26 cellular contexts compared by ENCODE assay signal in the genomic region with DNA sequence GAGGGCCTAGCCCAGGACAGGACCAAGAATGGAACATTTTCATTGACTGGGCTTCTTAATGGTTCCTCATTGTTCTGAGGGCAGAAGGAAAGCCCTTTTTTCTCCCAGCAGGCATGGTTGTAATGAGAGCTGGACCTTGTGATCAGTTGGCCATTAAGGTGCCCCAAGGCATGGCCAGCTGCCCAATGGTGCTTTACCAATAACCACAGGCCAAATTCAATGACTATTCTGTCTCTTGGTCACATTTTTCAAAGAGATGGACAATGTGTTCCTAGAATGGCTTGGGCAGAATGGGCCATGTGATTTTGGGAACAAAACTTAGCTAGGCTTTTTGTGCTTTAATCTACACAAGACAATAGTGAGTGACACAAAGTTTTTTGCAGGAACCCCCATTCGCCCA. TPM values are rescaled to one million over a fixed set of nuclear protein-coding genes. Genes with fewer than 3 reads are reported as not detected.
DNase-seq lines count a peak whose midpoint lies in the region; TF ChIP-seq lines count a peak whose summit lies in the region.
"Had no signal": no experiment of that assay in that cellular context is flagged by ENCODE, and none has a peak within 500 bp of the region (broad histone marks: within the 10 kb centered on the region; RNA-seq: fewer than 3 reads in every experiment).

No MANE protein-coding gene starts in this region.

- no peak overlapping the region for H3K4me2 ChIP-seq in mesenchymal stem cell (ENCODE audit: low read length, poor library complexity, severe bottlenecking)
- H3K4me2 ChIP-seq: GM23338 had no signal

- H3K79me1 ChIP-seq in mesenchymal stem cell (replicated peaks; ENCODE audit: low read length, poor library complexity, severe bottlenecking) = peaks cover 26% of the 10 kb centered on the region

- no peak overlapping the region for H4K91ac ChIP-seq in mesenchymal stem cell (ENCODE audit: low read length)

- H3K36me3 ChIP-seq in mesenchymal stem cell (ENCODE audit: control insufficient read depth in 1 of 2, insufficient read depth in 2 of 2, low read depth in 1 of 2, low read length in 2 of 2) (peaks cover 0 to 53% of the 10 kb centered on the region in 2 experiments), tibial artery (no peaks in the 10 kb centered on the region), MG63 (peaks cover 94% of the 10 kb centered on the region)
- H3K36me3 ChIP-seq: Peyer's patch, suprapubic skin, uterus had no signal

- H2BK15ac ChIP-seq in mesenchymal stem cell (ENCODE audit: low read depth, poor library complexity, severe bottlenecking) = no peak overlapping the region

- H3K9ac ChIP-seq in mesenchymal stem cell (ENCODE audit: low read length) = no peak overlapping the region

- no peaks in the 10 kb centered on the region for H3K9me3 ChIP-seq in mesenchymal stem cell (ENCODE audit: control insufficient read depth, low read length)
- H3K9me3 ChIP-seq in tibial artery = no peaks in the 10 kb centered on the region
- no peaks in the 10 kb centered on the region for H3K9me3 ChIP-seq in MG63
- H3K9me3 ChIP-seq: body of pancreas, Peyer's patch, suprapubic skin, uterus had no signal

- peak overlapping the region; percentile 16 for H3K27ac ChIP-seq in caudate nucleus (ENCODE audit: low read depth, low read length)
- H3K27ac ChIP-seq in mesenchymal stem cell (ENCODE audit: low read length, poor library complexity, severe bottlenecking) = no peak overlapping the region
- peak overlapping the region; percentile 95 to 98 for H3K27ac ChIP-seq in tibial artery
- H3K27ac ChIP-seq: body of pancreas, suprapubic skin, uterus had no signal

- no peak overlapping the region for H2BK12ac ChIP-seq in mesenchymal stem cell (ENCODE audit: low read length in 2 of 2)

- H3K4me1 ChIP-seq in mesenchymal stem cell (ENCODE audit: control insufficient read depth, insufficient read depth, low read depth, low read length) (peaks cover 18% of the 10 kb centered on the region), tibial artery (peaks cover 9 to 100% (median 66%) of the 10 kb centered on the region in 4 donors)

- no peak overlapping the region for H2BK5ac ChIP-seq in mesenchymal stem cell (ENCODE audit: low read depth, low read length, poor library complexity, severe bottlenecking)

- intact Hi-C loops in tibial artery (cut with DNase I; ENCODE audit: low total_unique reads) = loop anchor here (10.0 kb wide), 1 partner anchor 125 kb away; no protein-coding TSS in a partner anchor

- DNase-seq in EL = peak; percentile 34
- DNase-seq in caudate nucleus (lab: John Stamatoyannopoulos, UW) = peak in 15 of 61 donors; percentile 18 to 76 (median 40)
- no peak for DNase-seq in mesenchymal stem cell
- no peak for DNase-seq in tibial artery
- DNase-seq in NCI-H1694 (lab: John Stamatoyannopoulos, UW) = no peak
- no peak for DNase-seq in MG63
- no peak for DNase-seq in NCI-H1105 (lab: John Stamatoyannopoulos, UW)
- DNase-seq: activated CD4-positive, alpha-beta memory T cell treated with anti-CD3 and anti-CD28 coated beads for 36 hours; activated CD4-positive, alpha-beta T cell treated with anti-CD3 and anti-CD28 coated beads for 1 hour; activated naive CD4-positive, alpha-beta T cell; activated naive CD8-positive, alpha-beta T cell treated with anti-CD3 and anti-CD28 coated beads, Interleukin-2, amount 50 U/mL, for 24 hours; activated T-cell treated with anti-CD3 and anti-CD28 coated beads, Interleukin-2, amount 50 U/mL, for 72 hours; body of pancreas; DMS53; IMR-90; NCI-H1694 treated with DMSO at 0.1 percent for 48 hours; NCI-H446 treated with DMSO at 0.1 percent for 48 hours; NCI-H774; Peyer's patch; SIG-M5; small intestine; stimulated activated naive B cell treated with anti-CD40 and anti-IgM and Interleukin-4, amounts not matched to agents 10 μg/mL and 1 μg/mL and 100 μg/mL, for 72 hours; SW 1271; uterus had no signal

- H3K18ac ChIP-seq in mesenchymal stem cell (ENCODE audit: low read depth in 1 of 2, low read length in 2 of 2) = no peak overlapping the region

- H2AFZ ChIP-seq in mesenchymal stem cell (ENCODE audit: low read depth, low read length) = no peak overlapping the region
- H2AFZ ChIP-seq: GM23338 had no signal

- H2BK120ac ChIP-seq in mesenchymal stem cell (ENCODE audit: low read depth, low read length) = no peak overlapping the region

- no peaks in the 10 kb centered on the region for H3K27me3 ChIP-seq in mesenchymal stem cell (ENCODE audit: control insufficient read depth in 1 of 2, insufficient read depth in 1 of 2, low read length in 2 of 2)
- no peaks in the 10 kb centered on the region for H3K27me3 ChIP-seq in tibial artery
- no peaks in the 10 kb centered on the region for H3K27me3 ChIP-seq in MG63
- H3K27me3 ChIP-seq: body of pancreas, Peyer's patch, uterus had no signal

- H4K8ac ChIP-seq in mesenchymal stem cell (ENCODE audit: low read length) = no peak overlapping the region

- no peak overlapping the region for H3K23ac ChIP-seq in mesenchymal stem cell (ENCODE audit: low read length in 2 of 2)

- H3K4me3 ChIP-seq in mesenchymal stem cell (ENCODE audit: insufficient read depth in 1 of 2, low read depth in 1 of 2, low read length in 2 of 2) (no peak overlapping the region), tibial artery (no peak overlapping the region), MG63 (no peak overlapping the region)
- H3K4me3 ChIP-seq: body of pancreas, GM23338, Peyer's patch, suprapubic skin, uterus had no signal

- H3K14ac ChIP-seq in mesenchymal stem cell (ENCODE audit: low read length in 2 of 2) = no peak overlapping the region

- WGBS in mesenchymal stem cell = 95% methylated on average over 1 of the region's 1 CpG

- H3K4ac ChIP-seq in mesenchymal stem cell (ENCODE audit: low read depth in 1 of 2, low read length in 2 of 2) = no peak overlapping the region

- no peak for TF ChIP-seq CTCF in tibial artery (IDR thresholded peaks at IDR 0.05)

- H2AK5ac ChIP-seq in mesenchymal stem cell (ENCODE audit: low read length, severe bottlenecking) = peak overlapping the region; percentile 34

RNA-seq across cellular contexts. Expression of a gene that starts 7.3 kb away (rescaled TPM):
- polyA plus RNA-seq in mesenchymal stem cell (2013, experiment 1 of 2) = 3.2 TPM
- 3.0 TPM for polyA plus RNA-seq in mesenchymal stem cell (2013, experiment 2 of 2)
- 3.7 and 5.0 TPM in 2 replicates for total RNA-seq in MG63 (2014; rRNA removed; shearing (Covaris generic); ENCODE audit: low replicate concordance)
